Comparison of ENCODE assay signal across 10 cellular contexts in the genomic region with DNA sequence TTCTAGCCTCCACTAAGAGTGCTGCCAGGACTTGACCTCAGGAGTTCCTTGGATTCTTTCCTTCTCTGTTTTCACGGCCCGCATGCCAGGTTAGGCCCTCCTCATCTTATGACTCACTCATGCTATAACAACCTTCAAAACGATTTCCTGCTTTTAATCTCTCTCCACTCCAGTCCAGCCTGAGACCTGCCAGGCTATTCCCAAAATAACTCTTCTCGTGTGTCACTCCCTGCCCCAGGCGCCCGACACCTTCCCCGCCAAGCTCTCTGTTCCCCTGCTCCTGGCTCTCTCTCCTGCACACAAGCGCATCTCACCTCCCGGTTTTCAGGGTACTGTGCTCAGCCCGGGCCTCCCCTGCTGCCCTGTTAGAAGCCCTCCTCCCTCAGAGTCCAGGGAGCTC.
DNase-seq lines count a peak whose midpoint lies in the region; ATAC-seq, FAIRE-seq and TF ChIP-seq lines count a peak whose summit lies in the region.
"Had no signal": no experiment of that assay in that cellular context is flagged by ENCODE, and none has a peak within 500 bp of the region (broad histone marks: within the 10 kb centered on the region; RNA-seq: fewer than 3 reads in every experiment).

No MANE protein-coding gene starts in this region.

- no peaks in the 10 kb centered on the region for H3K27me3 Mint-ChIP-seq in activated CD4-positive, alpha-beta T cell treated with anti-CD3 and anti-CD28 coated beads, Interleukin-2, amount 10 ng/mL, durations not matched to agents 7 days and 5 days

- H3K27ac Mint-ChIP-seq in activated CD4-positive, alpha-beta T cell treated with anti-CD3 and anti-CD28 coated beads, Interleukin-2, amount 10 ng/mL, durations not matched to agents 7 days and 5 days, result no peak overlapping the region
- H3K27ac Mint-ChIP-seq: activated naive CD8-positive, alpha-beta T cell treated with anti-CD3 and anti-CD28 coated beads, Interleukin-2, amount 10 ng/mL, durations not matched to agents 7 days and 5 days had no signal

- no peaks in the 10 kb centered on the region for H3K36me3 ChIP-seq in heart right ventricle

- TF ChIP-seq POLR2A in H54 (IDR thresholded peaks at IDR 0.05; ENCODE audit: low read depth, low read length), result no peak

- H3K4me1 Mint-ChIP-seq in activated CD4-positive, alpha-beta T cell treated with anti-CD3 and anti-CD28 coated beads, Interleukin-2, amount 10 ng/mL, durations not matched to agents 7 days and 5 days, result no peaks in the 10 kb centered on the region
- H3K4me1 Mint-ChIP-seq: activated naive CD8-positive, alpha-beta T cell treated with anti-CD3 and anti-CD28 coated beads, Interleukin-2, amount 10 ng/mL, durations not matched to agents 7 days and 5 days had no signal

- intact Hi-C loops in heart right ventricle (cut with DNase I), result loop anchor here in 2 of 10 donors (1.0 to 10.0 kb wide), 2 partner anchors 64 to 116 kb away; partner anchors contain the start of gene RPS6KA2 (in 1 of the 2)

- H3K27me3 ChIP-seq in heart right ventricle, result no peaks in the 10 kb centered on the region

- POLR2A ChIA-PET in activated CD4-positive, alpha-beta T cell treated with anti-CD3 and anti-CD28 coated beads, Interleukin-2, amount 10 ng/mL, durations not matched to agents 7 days and 5 days (lab: Charles Lee), result no interaction called here

- no peak for FAIRE-seq in H54 (lab: Jason Lieb, UNC)

- H3K9me3 Mint-ChIP-seq in activated CD4-positive, alpha-beta T cell treated with anti-CD3 and anti-CD28 coated beads, Interleukin-2, amount 10 ng/mL, durations not matched to agents 7 days and 5 days, result no peaks in the 10 kb centered on the region
- H3K9me3 Mint-ChIP-seq: activated naive CD8-positive, alpha-beta T cell treated with anti-CD3 and anti-CD28 coated beads, Interleukin-2, amount 10 ng/mL, durations not matched to agents 7 days and 5 days had no signal

- no peak for TF ChIP-seq CTCF in heart right ventricle (IDR thresholded peaks at IDR 0.05)
- TF ChIP-seq CTCF in retinal pigment epithelial cell (conservative IDR thresholded peaks at IDR 0.05; ENCODE audit: low read depth, low read length), result no peak

- H3K36me3 Mint-ChIP-seq in activated CD4-positive, alpha-beta T cell treated with anti-CD3 and anti-CD28 coated beads, Interleukin-2, amount 10 ng/mL, durations not matched to agents 7 days and 5 days (ENCODE audit: low read depth), result no peaks in the 10 kb centered on the region
- H3K36me3 Mint-ChIP-seq: activated naive CD8-positive, alpha-beta T cell treated with anti-CD3 and anti-CD28 coated beads, Interleukin-2, amount 10 ng/mL, durations not matched to agents 7 days and 5 days had no signal

- ATAC-seq in heart right ventricle, result peak; percentile 89 to 97 (median 94)
- no peak for ATAC-seq in HG03342 (IDR thresholded peaks at IDR 0.05; ENCODE audit: unreplicated experiment)
- no peak for ATAC-seq in GM18517 (IDR thresholded peaks at IDR 0.05; ENCODE audit: unreplicated experiment)

- CTCF ChIA-PET in activated CD4-positive, alpha-beta T cell treated with anti-CD3 and anti-CD28 coated beads, Interleukin-2, amount 10 ng/mL, durations not matched to agents 7 days and 5 days (lab: Charles Lee), result no interaction called here

- DNase-seq in H54 (ENCODE audit: insufficient read length, low spot score) (peak; percentile 69), amniotic epithelial cell (ENCODE audit: low read depth) (peak; percentile 57), heart right ventricle (peak; percentile 60 to 62), retinal pigment epithelial cell (ENCODE audit: low read depth) (peak; percentile 73)
- DNase-seq in activated CD4-positive, alpha-beta T cell treated with anti-CD3 and anti-CD28 coated beads, Interleukin-2, amount 10 ng/mL, durations not matched to agents 7 days and 5 days, result no peak
- DNase-seq in activated effector memory CD4-positive, alpha-beta T cell treated with anti-CD3 and anti-CD28 coated beads, Interleukin-2, amount 50 U/mL, for 16 hours, result no peak
- DNase-seq: activated CD4-positive, CD25-positive, alpha-beta regulatory T cell; activated naive CD8-positive, alpha-beta T cell treated with anti-CD3 and anti-CD28 coated beads, Interleukin-2, amount 10 ng/mL, durations not matched to agents 7 days and 5 days had no signal

- H3K4me3 Mint-ChIP-seq in activated CD4-positive, alpha-beta T cell treated with anti-CD3 and anti-CD28 coated beads, Interleukin-2, amount 10 ng/mL, durations not matched to agents 7 days and 5 days, result no peak overlapping the region
- H3K4me3 Mint-ChIP-seq: activated naive CD8-positive, alpha-beta T cell treated with anti-CD3 and anti-CD28 coated beads, Interleukin-2, amount 10 ng/mL, durations not matched to agents 7 days and 5 days had no signal

- H3K27ac ChIP-seq in heart right ventricle, result peak overlapping the region in 9 of 10 donors; percentile 2 to 79 (median 63)

- H3K4me1 ChIP-seq in heart right ventricle, result peaks cover 4 to 22% (median 17%) of the 10 kb centered on the region in 9 donors

- 17 to 31% methylated on average over 10 of the region's 10 CpGs for WGBS in heart right ventricle, 2 donors

- H3K4me3 ChIP-seq in heart right ventricle (no peak overlapping the region), retinal pigment epithelial cell (ENCODE audit: low read length) (no peak overlapping the region)

- no peaks in the 10 kb centered on the region for H3K9me3 ChIP-seq in heart right ventricle

Comparison
In these comparisons a context has a peak if more than half of its experiments do, and no peak if none do; other contexts are left out.
1. DNase-seq: peak in H54 (single experiment), amniotic epithelial cell (single experiment), heart right ventricle (2 of 2) and retinal pigment epithelial cell (single experiment); none in activated CD4-positive, alpha-beta T cell treated with anti-CD3 and anti-CD28 coated beads, Interleukin-2, amount 10 ng/mL, durations not matched to agents 7 days and 5 days (single experiment) and activated effector memory CD4-positive, alpha-beta T cell treated with anti-CD3 and anti-CD28 coated beads, Interleukin-2, amount 50 U/mL, for 16 hours (single experiment).
2. ATAC-seq: peak in heart right ventricle (8 of 8); none in HG03342 (single experiment) and GM18517 (single experiment).